Comparison of ENCODE assay signal across 21 cellular contexts in the genomic region with DNA sequence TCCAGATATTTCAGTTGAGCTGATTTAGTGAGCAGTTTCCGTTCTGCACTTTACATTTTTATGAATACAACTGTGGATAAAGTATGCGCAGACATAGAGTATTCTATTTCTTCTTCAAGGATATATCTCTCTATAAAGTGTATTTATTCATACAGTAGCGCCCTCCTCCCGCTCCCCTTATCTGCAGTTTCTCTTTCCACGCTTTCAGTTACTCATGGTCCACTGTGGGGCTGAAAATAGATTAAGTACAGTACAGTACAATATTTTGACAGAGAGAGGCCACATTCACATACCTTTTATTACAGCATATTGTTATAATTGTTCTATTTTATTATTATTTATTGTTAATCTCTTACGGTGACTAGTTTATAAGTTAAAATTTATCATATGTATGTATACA.
"Had no signal": no experiment of that assay in that cellular context is flagged by ENCODE, and none has a peak within 500 bp of the region (broad histone marks: within the 10 kb centered on the region; RNA-seq: fewer than 3 reads in every experiment).

No MANE protein-coding gene starts in this region.

- H3K4me3 ChIP-seq: Peyer's patch, SJSA1, SK-N-MC had no signal

- H3K36me3 ChIP-seq: Peyer's patch, SJSA1 had no signal

- H3K27me3 ChIP-seq: Peyer's patch, SJSA1 had no signal

- H3K4me1 ChIP-seq: Peyer's patch had no signal

- H3K9me3 ChIP-seq: Peyer's patch had no signal

- H3K27ac ChIP-seq: Peyer's patch, SJSA1, SK-N-MC had no signal

- DNase-seq: Kasumi-1, KG1, MV-4-11, NCI-H1048, NCI-H1105, NCI-H1417, NCI-H1436 treated with DMSO at 0.1 percent for 48 hours, NCI-H1694, NCI-H187 treated with DMSO at 0.1 percent for 48 hours, NCI-H2029 treated with DMSO at 0.1 percent for 48 hours, NCI-H2171 treated with DMSO at 0.1 percent for 48 hours, NCI-H345, NCI-H446 treated with DMSO at 0.1 percent for 48 hours, NCI-H510A treated with DMSO at 0.1 percent for 48 hours, NCI-H526 treated with DMSO at 0.1 percent for 48 hours, NCI-H748 treated with DMSO at 0.1 percent for 48 hours, PC-3, Peyer's patch, SIG-M5 had no signal
